1 cellular context compared by ENCODE assay signal in the genomic region with DNA sequence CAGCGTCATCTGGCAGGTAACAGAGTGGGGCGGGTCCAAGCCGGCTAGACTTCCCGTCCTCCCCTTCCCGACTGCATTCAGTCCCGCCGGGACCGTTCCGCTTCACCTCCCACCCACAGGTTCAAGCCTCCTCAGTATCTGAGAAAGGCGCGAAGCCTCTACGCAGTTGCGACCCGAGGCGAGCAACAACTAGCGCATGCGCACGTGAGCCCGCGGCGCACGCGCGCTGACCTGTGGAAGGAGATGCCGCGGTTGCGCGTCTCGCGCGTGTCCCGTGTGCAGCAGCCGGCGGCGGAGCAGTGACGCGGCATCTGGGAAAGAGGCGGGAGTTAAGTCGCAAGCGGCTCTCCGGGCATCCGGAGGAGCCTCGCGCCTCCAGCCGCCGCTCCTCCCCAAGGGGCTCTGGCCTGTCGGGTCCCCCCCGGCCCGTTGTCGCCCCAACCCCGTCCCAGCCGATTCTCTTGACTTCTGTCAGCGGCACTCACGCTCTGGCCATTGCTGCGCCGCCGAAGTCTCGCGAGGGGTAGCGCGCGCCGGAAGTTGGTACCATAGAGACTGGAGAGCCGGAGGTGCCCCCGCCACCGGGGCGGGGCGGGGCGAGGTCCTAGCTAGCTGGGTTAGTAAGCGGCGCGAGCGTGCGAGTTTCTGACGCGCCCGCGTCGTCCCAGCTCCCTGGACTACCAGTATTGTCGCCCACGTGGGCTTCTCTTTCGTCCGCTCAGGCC.
A peak's percentile ranks its signal among the peaks of the same experiment; 100 is the strongest.
TF ChIP-seq lines count a peak whose summit lies in the region.

Gene THAP7, minus strand, starts transcription at position 518 of the 725 bp plus-strand sequence. Its CDS starts 207 bp downstream, at position 311.

TF ChIP-seq in H1, 55 proteins besides CTCF, POLR2A, EP300 and RAD21:
- TF ChIP-seq SP4 (IDR thresholded peaks at IDR 0.05; ENCODE audit: low read length) (no peak), GTF2F1 (IDR thresholded peaks at IDR 0.05; ENCODE audit: borderline replicate concordance, low read depth, low read length) (no peak), JUN (IDR thresholded peaks at IDR 0.05; ENCODE audit: low read depth, low read length) (no peak), RFX5 (IDR thresholded peaks at IDR 0.05; ENCODE audit: borderline replicate concordance, low read depth, low read length) (no peak), CHD1 (IDR thresholded peaks at IDR 0.05; ENCODE audit: low read depth, low read length) (no peak), SP2 (IDR thresholded peaks at IDR 0.05; ENCODE audit: low read length) (peak; percentile 17; the same call in 1 of the 2 replicates), CBX5 (IDR thresholded peaks at IDR 0.05; ENCODE audit: low read depth, low read length) (no peak), KDM4A (IDR thresholded peaks at IDR 0.05; ENCODE audit: low read depth, low read length, severe bottlenecking) (peak; percentile 97), NANOG (IDR thresholded peaks at IDR 0.05; ENCODE audit: insufficient read depth, low read depth, low read length, poor library complexity, severe bottlenecking) (no peak), EGR1 (IDR thresholded peaks at IDR 0.05; ENCODE audit: borderline replicate concordance, low read depth, low read length) (no peak), SIRT6 (IDR thresholded peaks at IDR 0.05; ENCODE audit: low read length) (no peak), CREB1 (IDR thresholded peaks at IDR 0.05) (peak; percentile 78), EZH2 (IDR thresholded peaks at IDR 0.05; ENCODE audit: low read depth, low read length, severe bottlenecking) (no peak), CEBPB (IDR thresholded peaks at IDR 0.05; ENCODE audit: low read depth, low read length) (no peak), SP1 (IDR thresholded peaks at IDR 0.05; ENCODE audit: low read depth, low read length) (no peak), BCL11A (IDR thresholded peaks at IDR 0.05; ENCODE audit: low read depth in 2 of 2, low read length in 2 of 2) (no peak), BACH1 (IDR thresholded peaks at IDR 0.05; ENCODE audit: low read length) (no peak), CHD2 (IDR thresholded peaks at IDR 0.05; ENCODE audit: low read length) (peak; percentile 91), KDM5A (IDR thresholded peaks at IDR 0.05; ENCODE audit: low read length) (no peak), SUZ12 (IDR thresholded peaks at IDR 0.05; ENCODE audit: low read length) (no peak), MAX (IDR thresholded peaks at IDR 0.05) (peak; percentile 90), CTBP2 (IDR thresholded peaks at IDR 0.05; ENCODE audit: borderline replicate concordance, insufficient read depth, insufficient read length, low read length) (no peak), YY1 (IDR thresholded peaks at IDR 0.05; ENCODE audit: low read depth, low read length) (peak; percentile 41; the same call in 1 of the 2 replicates), GABPA (IDR thresholded peaks at IDR 0.05; ENCODE audit: borderline replicate concordance, insufficient read depth, low read length) (no peak), TBP (IDR thresholded peaks at IDR 0.05; ENCODE audit: low read depth, low read length) (peak; percentile 67; the same call in 1 of the 2 replicates), MAFK (IDR thresholded peaks at IDR 0.05; ENCODE audit: low read depth, low read length) (no peak), BRCA1 (IDR thresholded peaks at IDR 0.05; ENCODE audit: low read depth, low read length) (peak; percentile 71), PHF8 (conservative IDR thresholded peaks at IDR 0.05; ENCODE audit: low read depth, low read length) (peak; percentile 69), NRF1 (IDR thresholded peaks at IDR 0.05; ENCODE audit: low read depth, low read length) (peak; percentile 81), RBBP5 (IDR thresholded peaks at IDR 0.05; ENCODE audit: borderline replicate concordance, low read depth, low read length) (no peak; the same call in 1 of the 2 replicates), CHD7 (IDR thresholded peaks at IDR 0.05; ENCODE audit: insufficient replicate concordance, low read length) (no peak), SIN3A (conservative IDR thresholded peaks at IDR 0.05 in 1 of 2, IDR thresholded peaks at IDR 0.05 in 1 of 2; ENCODE audit: low read depth in 1 of 2, low read length in 2 of 2) (peak in 1 of 2 experiments; percentile 89; a peak in 2 of 4 replicates), POU5F1 (IDR thresholded peaks at IDR 0.05; ENCODE audit: low read depth, low read length) (no peak), SAP30 (IDR thresholded peaks at IDR 0.05; ENCODE audit: insufficient read depth, insufficient replicate concordance, low read length) (no peak), HDAC2 (IDR thresholded peaks at IDR 0.05; ENCODE audit: borderline replicate concordance in 1 of 2, low read depth in 2 of 2, low read length in 2 of 2) (peak in 1 of 2 experiments; percentile 92; a peak in 2 of 4 replicates), ZNF274 (IDR thresholded peaks at IDR 0.05; ENCODE audit: borderline replicate concordance, extremely low read depth, low read length) (no peak), RNF2 (IDR thresholded peaks at IDR 0.05; ENCODE audit: borderline replicate concordance, low read depth, low read length, missing control alignments, poor library complexity, severe bottlenecking) (no peak), ASH2L (IDR thresholded peaks at IDR 0.05; ENCODE audit: low read length) (peak; percentile 80), SIX5 (IDR thresholded peaks at IDR 0.05; ENCODE audit: low read depth, low read length) (no peak), FOSL1 (IDR thresholded peaks at IDR 0.05; ENCODE audit: insufficient read depth, low read depth, low read length) (no peak), TAF7 (optimal IDR thresholded peaks at IDR 0.05; ENCODE audit: borderline replicate concordance, low read depth, low read length) (no peak), TAF1 (IDR thresholded peaks at IDR 0.05; ENCODE audit: low read depth, low read length) (peak; percentile 65), POLR2AphosphoS5 (IDR thresholded peaks at IDR 0.05; ENCODE audit: low read depth, low read length) (no peak; the same call in none of the 2 replicates), SRF (IDR thresholded peaks at IDR 0.05; ENCODE audit: low read depth, low read length) (no peak), CBX8 (IDR thresholded peaks at IDR 0.05; ENCODE audit: borderline replicate concordance, low read depth, low read length) (no peak), HDAC6 (IDR thresholded peaks at IDR 0.05; ENCODE audit: low read depth, low read length) (no peak), TEAD4 (IDR thresholded peaks at IDR 0.05; ENCODE audit: low read depth, low read length) (no peak), RXRA (IDR thresholded peaks at IDR 0.05; ENCODE audit: insufficient read depth, low read depth, low read length) (no peak), TCF12 (IDR thresholded peaks at IDR 0.05; ENCODE audit: low read depth, low read length) (no peak), E2F6 (IDR thresholded peaks at IDR 0.05) (peak; percentile 91), KDM1A (IDR thresholded peaks at IDR 0.05; ENCODE audit: borderline replicate concordance, low read length) (no peak), JUND (IDR thresholded peaks at IDR 0.05; ENCODE audit: low read length) (no peak)
- TF ChIP-seq, protein P1, sequence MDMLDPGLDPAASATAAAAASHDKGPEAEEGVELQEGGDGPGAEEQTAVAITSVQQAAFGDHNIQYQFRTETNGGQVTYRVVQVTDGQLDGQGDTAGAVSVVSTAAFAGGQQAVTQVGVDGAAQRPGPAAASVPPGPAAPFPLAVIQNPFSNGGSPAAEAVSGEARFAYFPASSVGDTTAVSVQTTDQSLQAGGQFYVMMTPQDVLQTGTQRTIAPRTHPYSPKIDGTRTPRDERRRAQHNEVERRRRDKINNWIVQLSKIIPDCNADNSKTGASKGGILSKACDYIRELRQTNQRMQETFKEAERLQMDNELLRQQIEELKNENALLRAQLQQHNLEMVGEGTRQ (IDR thresholded peaks at IDR 0.05; ENCODE audit: low read length) = 0 out of 2 replicates have a peak, but pooled peaks have one; percentile 23
- TF ChIP-seq, protein P2, sequence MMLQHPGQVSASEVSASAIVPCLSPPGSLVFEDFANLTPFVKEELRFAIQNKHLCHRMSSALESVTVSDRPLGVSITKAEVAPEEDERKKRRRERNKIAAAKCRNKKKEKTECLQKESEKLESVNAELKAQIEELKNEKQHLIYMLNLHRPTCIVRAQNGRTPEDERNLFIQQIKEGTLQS (IDR thresholded peaks at IDR 0.05; ENCODE audit: insufficient read depth, low read depth, low read length) = 0 out of 2 replicates have a peak, but pooled peaks have one; percentile 8
- TF ChIP-seq, protein P3, sequence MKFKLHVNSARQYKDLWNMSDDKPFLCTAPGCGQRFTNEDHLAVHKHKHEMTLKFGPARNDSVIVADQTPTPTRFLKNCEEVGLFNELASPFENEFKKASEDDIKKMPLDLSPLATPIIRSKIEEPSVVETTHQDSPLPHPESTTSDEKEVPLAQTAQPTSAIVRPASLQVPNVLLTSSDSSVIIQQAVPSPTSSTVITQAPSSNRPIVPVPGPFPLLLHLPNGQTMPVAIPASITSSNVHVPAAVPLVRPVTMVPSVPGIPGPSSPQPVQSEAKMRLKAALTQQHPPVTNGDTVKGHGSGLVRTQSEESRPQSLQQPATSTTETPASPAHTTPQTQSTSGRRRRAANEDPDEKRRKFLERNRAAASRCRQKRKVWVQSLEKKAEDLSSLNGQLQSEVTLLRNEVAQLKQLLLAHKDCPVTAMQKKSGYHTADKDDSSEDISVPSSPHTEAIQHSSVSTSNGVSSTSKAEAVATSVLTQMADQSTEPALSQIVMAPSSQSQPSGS (IDR thresholded peaks at IDR 0.05; ENCODE audit: low read length) = no peak
TF ChIP-seq in H1: peak in this region for 17.
